ENCODE assay signal across 17 cellular contexts in genomic region chr12:40065636-40066035, GRCh38. TPM values are rescaled to one million over a fixed set of nuclear protein-coding genes. Genes with fewer than 3 reads are reported as not detected.
DNase-seq lines count a peak whose midpoint lies in the region; ATAC-seq and TF ChIP-seq lines count a peak whose summit lies in the region.
"Had no signal": no experiment of that assay in that cellular context is flagged by ENCODE, and none has a peak within 500 bp of the region (broad histone marks: within the 10 kb centered on the region; RNA-seq: fewer than 3 reads in every experiment).

No MANE protein-coding gene starts in this region.

- H3K4me3 ChIP-seq in mammary epithelial cell (replicated peaks in 1 of 3; ENCODE audit: insufficient read depth in 1 of 3, low read depth in 2 of 3, low read length in 3 of 3), result no peak overlapping the region
- no peak overlapping the region for H3K4me3 ChIP-seq in breast epithelium
- no peak overlapping the region for H3K4me3 ChIP-seq in esophagus muscularis mucosa
- no peak overlapping the region for H3K4me3 ChIP-seq in rectal smooth muscle tissue (ENCODE audit: low read length)
- H3K4me3 ChIP-seq: A549, GM23248 had no signal

- H4K20me1 ChIP-seq in mammary epithelial cell (ENCODE audit: insufficient read depth, low read length), result no peaks in the 10 kb centered on the region

- no peak for TF ChIP-seq POLR2A in breast epithelium (IDR thresholded peaks at IDR 0.05)
- TF ChIP-seq POLR2A in esophagus muscularis mucosa (IDR thresholded peaks at IDR 0.05; ENCODE audit: low read depth), result no peak

- intact Hi-C loops in mammary epithelial cell (cut with micrococcal nuclease) (no loop called here), breast epithelium (cut with DNase I; ENCODE audit: low total_unique reads) (no loop called here), esophagus muscularis mucosa (cut with DNase I) (no loop called here)

- H3K36me3 ChIP-seq in mammary epithelial cell (ENCODE audit: insufficient read depth, low read length), result no peaks in the 10 kb centered on the region
- H3K36me3 ChIP-seq in breast epithelium, result no peaks in the 10 kb centered on the region
- H3K36me3 ChIP-seq in esophagus muscularis mucosa, result no peaks in the 10 kb centered on the region
- H3K36me3 ChIP-seq in rectal smooth muscle tissue (ENCODE audit: control insufficient read depth, insufficient read depth, low read length), result no peaks in the 10 kb centered on the region

- DNase-seq in mammary epithelial cell, result peak; percentile 19
- no peak for DNase-seq in breast epithelium (ENCODE audit: low spot score in 2 of 2)
- DNase-seq in esophagus muscularis mucosa (ENCODE audit: extremely low spot score), result no peak
- no peak for DNase-seq in activated T-cell treated with anti-CD3 and anti-CD28 coated beads for 4 hours
- no peak for DNase-seq in NOMO-1 (lab: John Stamatoyannopoulos, UW; ENCODE audit: unreplicated experiment in 2 of 2)
- DNase-seq: AML-193; Caco-2; CD4-positive, alpha-beta T cell; GM23248; HCEC 1CT; HFFc6 had no signal

- H3K27ac ChIP-seq in mammary epithelial cell (ENCODE audit: insufficient read depth, low read depth, low read length) (no peak overlapping the region), breast epithelium (no peak overlapping the region), esophagus muscularis mucosa (replicated peaks in 1 of 4) (peak overlapping the region in 3 of 4 donors; percentile 28 to 43 (median 30)), rectal smooth muscle tissue (ENCODE audit: low read depth, low read length) (peak overlapping the region; percentile 51)
- H3K27ac ChIP-seq: 22Rv1, A549, C4-2B, GM23248 had no signal

- WGBS in mammary epithelial cell (ENCODE audit: low coverage, missing lambda C conversion rate), result 0% methylated on average over 1 of the region's 1 CpG
- 55% methylated on average over 1 of the region's 1 CpG for WGBS in esophagus muscularis mucosa

- no peak overlapping the region for H2AFZ ChIP-seq in mammary epithelial cell (ENCODE audit: low read depth, low read length)
- H2AFZ ChIP-seq: GM23248 had no signal

- no peak overlapping the region for H3K4me2 ChIP-seq in mammary epithelial cell (ENCODE audit: insufficient read depth, low read depth, low read length)
- H3K4me2 ChIP-seq: A549 had no signal

- H3K27me3 ChIP-seq in mammary epithelial cell (ENCODE audit: insufficient read depth, low read length) (no peaks in the 10 kb centered on the region), breast epithelium (no peaks in the 10 kb centered on the region), esophagus muscularis mucosa (no peaks in the 10 kb centered on the region), rectal smooth muscle tissue (ENCODE audit: control insufficient read depth, insufficient read depth, low read length) (no peaks in the 10 kb centered on the region)

- no peaks in the 10 kb centered on the region for H3K9me3 ChIP-seq in mammary epithelial cell (replicated peaks; ENCODE audit: insufficient read depth, low read length)
- H3K9me3 ChIP-seq in breast epithelium, result no peaks in the 10 kb centered on the region
- no peaks in the 10 kb centered on the region for H3K9me3 ChIP-seq in esophagus muscularis mucosa
- H3K9me3 ChIP-seq: A549, Caco-2 had no signal

- no peak for ATAC-seq in GM18519 (IDR thresholded peaks at IDR 0.05; ENCODE audit: low FRiP score, unreplicated experiment)
- ATAC-seq: A549, HepG2 had no signal

- H3K79me2 ChIP-seq in mammary epithelial cell (ENCODE audit: insufficient read depth, low read length), result no peaks in the 10 kb centered on the region

- TF ChIP-seq CTCF in mammary epithelial cell (conservative IDR thresholded peaks at IDR 0.05 in 1 of 2, IDR thresholded peaks at IDR 0.05 in 1 of 2; ENCODE audit: extremely low read depth in 1 of 2, insufficient read depth in 1 of 2, low read depth in 1 of 2, low read length in 2 of 2) (no peak), breast epithelium (IDR thresholded peaks at IDR 0.05) (no peak), esophagus muscularis mucosa (IDR thresholded peaks at IDR 0.05) (no peak)

- no peak overlapping the region for H3K9ac ChIP-seq in mammary epithelial cell (ENCODE audit: insufficient read depth, low read length)
- H3K9ac ChIP-seq in rectal smooth muscle tissue (ENCODE audit: low read length), result no peak overlapping the region
- H3K9ac ChIP-seq: GM23248 had no signal

- dilution Hi-C loops in mammary epithelial cell (cut with HindIII; ENCODE audit: low sequenced_read_pairs), result no loop called here

- peaks cover 14% of the 10 kb centered on the region for H3K4me1 ChIP-seq in mammary epithelial cell (ENCODE audit: insufficient read depth, low read length)
- H3K4me1 ChIP-seq in breast epithelium, result no peaks in the 10 kb centered on the region
- peaks cover 6 to 57% (median 46%) of the 10 kb centered on the region in 4 donors for H3K4me1 ChIP-seq in esophagus muscularis mucosa
- H3K4me1 ChIP-seq in rectal smooth muscle tissue (ENCODE audit: control insufficient read depth, insufficient read depth, low read length), result peaks cover 9% of the 10 kb centered on the region
- H3K4me1 ChIP-seq: A549, Caco-2 had no signal

- BruUV-seq in mammary epithelial cell (replicated peaks; lab: Mats Ljungman, UMichigan), result no TSS peak

- in situ Hi-C loops in mammary epithelial cell (cut with MboI; ENCODE audit: low sequenced_read_pairs in 2 of 2), result no loop called here

- CTCF ChIA-PET in mammary epithelial cell (lab: Charles Lee; ENCODE audit: low non-redundant PET), result no interaction called here

- TF ChIP-seq EP300 in esophagus muscularis mucosa (IDR thresholded peaks at IDR 0.05), result no peak

RNA-seq across cellular contexts. Expression of gene SLC2A13, which starts 40.2 kb away (rescaled TPM):
- total RNA-seq in mammary epithelial cell (10 to 100 TPM in 1 of 2 donors, 1 to 10 TPM in 1; 4.8 to 10.7 TPM), breast epithelium (10 to 100 TPM; 17.1 to 32.2 (median 22.0) TPM), esophagus muscularis mucosa (10 to 100 TPM; 19.6 to 25.7 (median 21.4) TPM)
- polyA plus RNA-seq in mammary epithelial cell, result 1.7 TPM
- polyA minus RNA-seq in mammary epithelial cell, result 12.5 TPM

Comparison
In these comparisons a context has a peak if more than half of its experiments do, and no peak if none do; other contexts are left out.
1. H3K27ac ChIP-seq: peak in esophagus muscularis mucosa (3 of 4) and rectal smooth muscle tissue (single experiment); none in mammary epithelial cell (single experiment) and breast epithelium (0 of 2).